ENCODE assay signal across 10 cellular contexts in the genomic region with DNA sequence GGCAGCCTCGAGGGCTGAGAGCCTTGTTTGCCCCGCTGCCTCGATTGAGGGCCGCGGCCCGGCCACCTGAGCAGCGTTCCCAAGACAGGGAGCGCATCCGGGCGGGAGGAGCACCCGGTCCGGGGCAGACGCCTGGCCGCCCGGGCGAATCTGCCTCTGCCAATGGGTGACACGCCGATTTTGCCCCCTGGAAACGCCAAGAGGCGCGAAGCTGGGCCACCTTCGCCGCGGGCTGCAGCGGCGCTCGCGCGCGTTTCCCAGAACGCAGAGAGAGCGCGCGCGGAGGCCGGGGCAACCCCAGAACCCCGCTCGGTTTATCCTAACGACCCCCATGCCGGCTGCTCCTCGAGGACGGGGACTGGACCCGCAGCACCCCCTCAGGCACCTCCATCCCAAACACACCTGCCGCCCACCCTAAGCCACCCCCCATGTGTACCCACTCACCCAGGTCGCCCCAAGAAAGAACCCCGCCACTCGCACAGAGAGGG. TPM values are rescaled to one million over a fixed set of nuclear protein-coding genes. Genes with fewer than 3 reads are reported as not detected.
DNase-seq lines count a peak whose midpoint lies in the region; ATAC-seq, FAIRE-seq and TF ChIP-seq lines count a peak whose summit lies in the region.
"Had no signal": no experiment of that assay in that cellular context is flagged by ENCODE, and none has a peak within 500 bp of the region (broad histone marks: within the 10 kb centered on the region; RNA-seq: fewer than 3 reads in every experiment).

No MANE protein-coding gene starts in this region.

- TF ChIP-seq CTCF in AG04449 (IDR thresholded peaks at IDR 0.05; ENCODE audit: insufficient read depth, low read length, missing control alignments) (no peak), HFFc6 (IDR thresholded peaks at IDR 0.05) (no peak), choroid plexus epithelial cell (conservative IDR thresholded peaks at IDR 0.05; ENCODE audit: low read depth, low read length) (no peak), nephron progenitor cell (IDR thresholded peaks at IDR 0.05) (no peak), kidney (IDR thresholded peaks at IDR 0.05; ENCODE audit: borderline replicate concordance, extremely low read depth, insufficient read depth) (no peak), adrenal gland (IDR thresholded peaks at IDR 0.05) (no peak)

- no peaks in the 10 kb centered on the region for H3K36me3 ChIP-seq in kidney (ENCODE audit: control insufficient read depth in 1 of 2, insufficient read depth in 2 of 2, low read length in 2 of 2)
- H3K36me3 ChIP-seq in adrenal gland (replicated peaks in 1 of 2) = no peaks in the 10 kb centered on the region

- H3K36me3 Mint-ChIP-seq in HFFc6 (ENCODE audit: low read depth) = no peaks in the 10 kb centered on the region
- no peaks in the 10 kb centered on the region for H3K36me3 Mint-ChIP-seq in nephron progenitor cell (ENCODE audit: low read depth)

- no peak overlapping the region for H3K9ac ChIP-seq in kidney (ENCODE audit: low read length in 2 of 2)

- TF ChIP-seq POLR2A in adrenal gland (IDR thresholded peaks at IDR 0.05) = no peak

- H3K9me3 Mint-ChIP-seq in HFFc6 (no peaks in the 10 kb centered on the region), nephron progenitor cell (peaks cover 63% of the 10 kb centered on the region)

- CTCF ChIA-PET in AG04449 (lab: Yijun Ruan, JAX) = no interaction called here

- H3K27ac Mint-ChIP-seq in HFFc6 = no peak overlapping the region
- H3K27ac Mint-ChIP-seq in nephron progenitor cell = no peak overlapping the region

- DNase-seq in AG04449 (ENCODE audit: low read depth, low spot score) (no peak), HFFc6 (no peak), choroid plexus epithelial cell (ENCODE audit: low read depth) (no peak), nephron progenitor cell (peak; percentile 27), kidney (no peak), adrenal gland (no peak)
- DNase-seq in stimulated activated CD4-positive, alpha-beta T cell treated with anti-CD3 and anti-CD28 coated beads, Interleukin-4, amount 100 ng/mL, for 24 hours = no peak
- DNase-seq: body of pancreas had no signal

- H3K4me1 ChIP-seq in kidney (ENCODE audit: control insufficient read depth in 1 of 2, insufficient read depth in 1 of 2, low read depth in 1 of 2, low read length in 2 of 2) = no peaks in the 10 kb centered on the region
- no peaks in the 10 kb centered on the region for H3K4me1 ChIP-seq in adrenal gland (replicated peaks in 1 of 2)

- peak overlapping the region; percentile 34 for H3K4me3 ChIP-seq in AG04449 (ENCODE audit: low read depth, low read length)
- peak overlapping the region; percentile 36 for H3K4me3 ChIP-seq in choroid plexus epithelial cell (ENCODE audit: low read depth, low read length)
- H3K4me3 ChIP-seq in kidney (ENCODE audit: low read length in 2 of 2) = peak overlapping the region in 1 of 2 donors; percentile 29
- peak overlapping the region in 1 of 4 donors; percentile 30 for H3K4me3 ChIP-seq in adrenal gland
- H3K4me3 ChIP-seq: body of pancreas, lung had no signal

- H3K4me1 Mint-ChIP-seq in HFFc6 (ENCODE audit: low read depth) (no peaks in the 10 kb centered on the region), nephron progenitor cell (peaks cover 15% of the 10 kb centered on the region)

- H3K9me3 ChIP-seq in kidney (ENCODE audit: control insufficient read depth in 1 of 2, low read length in 2 of 2) (no peaks in the 10 kb centered on the region), adrenal gland (replicated peaks in 1 of 3) (no peaks in the 10 kb centered on the region)
- H3K9me3 ChIP-seq: body of pancreas had no signal

- POLR2A ChIA-PET in AG04449 (lab: Yijun Ruan, JAX) = no interaction called here

- 3 to 37% (median 18%) methylated on average over 13 to 47 of the region's 47 CpGs for WGBS in adrenal gland, 4 donors

- intact Hi-C loops in kidney (cut with DNase I) = no loop called here
- intact Hi-C loops in adrenal gland (cut with DNase I) = loop anchor here in 1 of 2 donors (10.0 kb wide), 1 partner anchor 211 kb away; no protein-coding TSS in a partner anchor

- H3K27me3 ChIP-seq in adrenal gland = peaks cover 22% of the 10 kb centered on the region
- H3K27me3 ChIP-seq: body of pancreas had no signal

- peaks cover 3% of the 10 kb centered on the region for H3K27me3 Mint-ChIP-seq in HFFc6 (ENCODE audit: insufficient read depth)
- peaks cover 31% of the 10 kb centered on the region for H3K27me3 Mint-ChIP-seq in nephron progenitor cell (ENCODE audit: low read depth, poor library complexity)

- H3K4me3 Mint-ChIP-seq in HFFc6 = peak overlapping the region; percentile 39; the same call in 1 of the 2 replicates
- peak overlapping the region; percentile 75 for H3K4me3 Mint-ChIP-seq in nephron progenitor cell

- no peak overlapping the region for H3K27ac ChIP-seq in kidney (ENCODE audit: low read depth in 2 of 2, low read length in 2 of 2)
- no peak overlapping the region for H3K27ac ChIP-seq in adrenal gland
- H3K27ac ChIP-seq: body of pancreas had no signal

- ATAC-seq in HG03280 (IDR thresholded peaks at IDR 0.05; ENCODE audit: unreplicated experiment) = no peak

- FAIRE-seq in kidney (lab: Jason Lieb, UNC) = no peak

RNA-seq across cellular contexts. Expression of a gene that starts 0.6 kb away (rescaled TPM):
- total RNA-seq in HFFc6 (2021; fragmentation: NEBNext Ultra II Directional; extraction: Animal tissue kit (Norgen Biotek cat#: 25700)) = under 1 TPM in 5 of 6 experiments, not detected in 1; 0.05 to 0.47 (median 0.20) TPM
- 0.76 TPM for total RNA-seq in kidney
- 3.6 TPM for polyA plus RNA-seq in kidney (ENCODE audit: insufficient read depth, low read depth, low replicate concordance)
- 1 to 10 TPM in 2 of 8 donors, under 1 TPM in 6; 0.25 to 1.9 (median 0.65) TPM for total RNA-seq in adrenal gland
- 1 to 10 TPM; 1.3 to 6.0 (median 4.4) TPM for polyA plus RNA-seq in adrenal gland

RNA-seq across cellular contexts. Expression of a gene that starts 25.5 kb away (rescaled TPM):
- total RNA-seq in HFFc6 (2021; fragmentation: NEBNext Ultra II Directional; extraction: Animal tissue kit (Norgen Biotek cat#: 25700)) = 100 to 1,000 TPM; 108 to 148 (median 119) TPM
- total RNA-seq in kidney = 104 TPM
- polyA plus RNA-seq in kidney (ENCODE audit: insufficient read depth, low read depth, low replicate concordance) = 29.4 TPM
- total RNA-seq in adrenal gland = 100 to 1,000 TPM in 1 of 8 donors, 10 to 100 TPM in 7; 23.1 to 103 (median 59.3) TPM
- polyA plus RNA-seq in adrenal gland = 10 to 100 TPM; 17.6 to 66.8 (median 21.6) TPM
